8 cellular contexts compared by ENCODE assay signal in genomic region chr6:30721198-30722024, GRCh38. TPM values are rescaled to one million over a fixed set of nuclear protein-coding genes. Genes with fewer than 3 reads are reported as not detected.
A peak's percentile ranks its signal among the peaks of the same experiment; 100 is the strongest.
DNase-seq lines count a peak whose midpoint lies in the region; ATAC-seq and TF ChIP-seq lines count a peak whose summit lies in the region.

No MANE protein-coding gene starts in this region.

- no peak for DNase-seq in AG09309 (ENCODE audit: low read depth)
- peak; percentile 73 for DNase-seq in GM19238 (ENCODE audit: insufficient read length, low spot score)
- peak; percentile 87 for DNase-seq in M059J (ENCODE audit: low read depth)
- DNase-seq in activated effector memory CD4-positive, alpha-beta T cell treated with Interleukin-2 at 50 U/mL for 16 hours, result peak; percentile 91
- peak; percentile 89 for DNase-seq in fibroblast of the aortic adventitia (ENCODE audit: low read depth)
- DNase-seq in nephron progenitor cell, result peak; percentile 95
- DNase-seq in stimulated activated naive CD8-positive, alpha-beta T cell treated with anti-CD3 and anti-CD28 coated beads, Interleukin-15, Interleukin-2, amounts not matched to agents 100 U/mL and 50 U/mL, for 24 hours, result peak; percentile 98

- TF ChIP-seq CTCF in AG09309 (IDR thresholded peaks at IDR 0.05; ENCODE audit: control insufficient read depth, insufficient read depth, low read depth, low read length, missing control alignments), result peak; percentile 32
- TF ChIP-seq CTCF in fibroblast of the aortic adventitia (IDR thresholded peaks at IDR 0.05; ENCODE audit: insufficient read depth, low read length), result peak; percentile 40
- TF ChIP-seq CTCF in nephron progenitor cell (IDR thresholded peaks at IDR 0.05), result peak; percentile 10

- H3K27ac Mint-ChIP-seq in nephron progenitor cell, result peak overlapping the region; percentile 98

- TF ChIP-seq POLR2A in Raji (IDR thresholded peaks at IDR 0.05; ENCODE audit: insufficient read depth, low read depth, low read length), result peak; percentile 37

- peaks cover 62% of the 10 kb centered on the region for H3K4me1 Mint-ChIP-seq in nephron progenitor cell

- peaks cover 3% of the 10 kb centered on the region for H3K27me3 Mint-ChIP-seq in nephron progenitor cell (ENCODE audit: low read depth, poor library complexity)

- ATAC-seq in stimulated activated naive CD8-positive, alpha-beta T cell treated with anti-CD3 and anti-CD28 coated beads, Interleukin-15, Interleukin-2, amounts not matched to agents 100 U/mL and 50 U/mL, for 24 hours, result peak; percentile 33

- peak overlapping the region; percentile 96 for H3K4me3 ChIP-seq in AG09309 (ENCODE audit: control insufficient read depth, low read depth, low read length)
- peak overlapping the region; percentile 87 for H3K4me3 ChIP-seq in fibroblast of the aortic adventitia (ENCODE audit: low read depth, low read length)

- H3K9me3 Mint-ChIP-seq in nephron progenitor cell, result no peaks in the 10 kb centered on the region

- peaks cover 48% of the 10 kb centered on the region for H3K36me3 Mint-ChIP-seq in nephron progenitor cell (ENCODE audit: low read depth)

- H3K4me3 Mint-ChIP-seq in nephron progenitor cell, result peak overlapping the region; percentile 97

RNA-seq across cellular contexts. Expression of gene TUBB, which starts 1.3 kb away (rescaled TPM):
- 1,768 and 1,968 TPM in 2 replicates for total RNA-seq in M059J (2014; rRNA removed; shearing (Covaris generic))
- total RNA-seq in fibroblast of the aortic adventitia (ENCODE audit: low replicate concordance), result 120 and 996 TPM in 2 replicates

RNA-seq across cellular contexts. Expression of gene MDC1, which starts 4.3 kb away (rescaled TPM):
- 9.9 and 10.9 TPM in 2 replicates for total RNA-seq in M059J (2014; rRNA removed; shearing (Covaris generic))
- total RNA-seq in fibroblast of the aortic adventitia (ENCODE audit: low replicate concordance), result 3.7 and 12.1 TPM in 2 replicates

RNA-seq across cellular contexts. Expression of gene FLOT1, which starts 21.1 kb away (rescaled TPM):
- total RNA-seq in M059J (2014; rRNA removed; shearing (Covaris generic)), result 194 and 244 TPM in 2 replicates
- total RNA-seq in fibroblast of the aortic adventitia (ENCODE audit: low replicate concordance), result 77.8 and 109 TPM in 2 replicates

RNA-seq across cellular contexts. Expression of gene IER3, which starts 22.9 kb away (rescaled TPM):
- total RNA-seq in M059J (2014; rRNA removed; shearing (Covaris generic)), result 348 and 388 TPM in 2 replicates
- 23.8 and 26.7 TPM in 2 replicates for total RNA-seq in fibroblast of the aortic adventitia (ENCODE audit: low replicate concordance)

RNA-seq across cellular contexts. Expression of gene NRM, which starts 30.6 kb away (rescaled TPM):
- 36.3 and 38.2 TPM in 2 replicates for total RNA-seq in M059J (2014; rRNA removed; shearing (Covaris generic))
- total RNA-seq in fibroblast of the aortic adventitia (ENCODE audit: low replicate concordance), result 0.82 and 9.9 TPM in 2 replicates
